ENCODE assay signal across 30 cellular contexts in genomic region chr6:115735610-115736009, GRCh38.
"Had no signal": no experiment of that assay in that cellular context is flagged by ENCODE, and none has a peak within 500 bp of the region (broad histone marks: within the 10 kb centered on the region; RNA-seq: fewer than 3 reads in every experiment).

No MANE protein-coding gene starts in this region.

- H3K36me3 Mint-ChIP-seq: naive B cell; naive thymus-derived CD8-positive, alpha-beta T cell; natural killer cell treated with Interleukin-12 subunit alpha and Interleukin-12 subunit beta and Interleukin-15 and Interleukin-18, amount 100 ng/mL, for 72 hours; stimulated activated effector memory CD8-positive, alpha-beta T cell treated with anti-CD3 and anti-CD28 coated beads, Interleukin-12 subunit alpha, Interleukin-12 subunit beta, amount 100 ng/mL, for 72 hours; stimulated activated naive B cell treated with anti-CD40 and anti-IgM and Interleukin-4, amounts not matched to agents 10 μg/mL and 1 μg/mL and 100 μg/mL, for 72 hours had no signal

- DNase-seq: naive B cell; naive thymus-derived CD8-positive, alpha-beta T cell; nephron progenitor cell; nucleus accumbens; psoas muscle; right cardiac atrium; right lobe of liver; sigmoid colon; small intestine; stimulated activated CD4-positive, alpha-beta T cell treated with anti-CD3 and anti-CD28 coated beads, Interleukin-12 subunit alpha, Interleukin-12 subunit beta, amount 100 ng/mL, for 4 hours; stimulated activated CD4-positive, alpha-beta T cell treated with anti-CD3 and anti-CD28 coated beads, Interleukin-2, amount 100 ng/mL, for 24 hours; stimulated activated CD4-positive, alpha-beta T cell treated with anti-CD3 and anti-CD28 coated beads, Interleukin-2, amount 100 ng/mL, for 48 hours; stimulated activated CD4-positive, alpha-beta T cell treated with anti-CD3 and anti-CD28 coated beads, Interleukin-4, amount 100 ng/mL, for 24 hours; stimulated activated naive B cell treated with anti-CD40 and anti-IgM and Interleukin-4, amounts not matched to agents 10 μg/mL and 1 μg/mL and 100 μg/mL, for 72 hours; stimulated activated naive CD4-positive, alpha-beta T cell treated with Interleukin-2 at 50 U/mL for 16 hours; stomach; thyroid gland; trophoblast cell had no signal

- H3K27me3 Mint-ChIP-seq: naive B cell; natural killer cell treated with Interleukin-12 subunit alpha and Interleukin-12 subunit beta and Interleukin-15 and Interleukin-18, amount 100 ng/mL, for 72 hours; progenitor cell of endocrine pancreas; stimulated activated naive B cell treated with anti-CD40 and anti-IgM and Interleukin-4, amounts not matched to agents 10 μg/mL and 1 μg/mL and 100 μg/mL, for 72 hours; stimulated activated naive CD8-positive, alpha-beta T cell treated with anti-CD3 and anti-CD28 coated beads, Interleukin-15, Interleukin-2, amounts not matched to agents 100 ng/mL and 50 ng/mL, for 24 hours had no signal

- H3K27ac Mint-ChIP-seq: naive B cell; naive thymus-derived CD8-positive, alpha-beta T cell; natural killer cell treated with Interleukin-12 subunit alpha and Interleukin-12 subunit beta and Interleukin-15 and Interleukin-18, amount 100 ng/mL, for 72 hours; nephron progenitor cell; progenitor cell of endocrine pancreas; stimulated activated effector memory CD8-positive, alpha-beta T cell treated with anti-CD3 and anti-CD28 coated beads, Interleukin-12 subunit alpha, Interleukin-12 subunit beta, amount 100 ng/mL, for 72 hours; stimulated activated naive B cell treated with anti-CD40 and anti-IgM and Interleukin-4, amounts not matched to agents 10 μg/mL and 1 μg/mL and 100 μg/mL, for 72 hours; stimulated activated naive CD8-positive, alpha-beta T cell treated with anti-CD3 and anti-CD28 coated beads, Interleukin-15, Interleukin-2, amounts not matched to agents 100 ng/mL and 50 ng/mL, for 24 hours had no signal

- H3K36me3 ChIP-seq: neutrophil, pancreas, right lobe of liver, sigmoid colon, stomach, thoracic aorta, thyroid gland, tibial nerve, upper lobe of left lung, vagina had no signal

- H3K4me1 ChIP-seq: pancreas, psoas muscle, right lobe of liver, sigmoid colon, stomach, thyroid gland, tibial nerve, upper lobe of left lung, vagina had no signal

- H3K27me3 ChIP-seq: neutrophil, pancreas, right lobe of liver, sigmoid colon, stomach, thyroid gland, tibial nerve, upper lobe of left lung, vagina had no signal

- H3K4me1 Mint-ChIP-seq: naive B cell; naive thymus-derived CD8-positive, alpha-beta T cell; nephron progenitor cell; neural crest cell; stimulated activated effector memory CD8-positive, alpha-beta T cell treated with anti-CD3 and anti-CD28 coated beads, Interleukin-12 subunit alpha, Interleukin-12 subunit beta, amount 100 ng/mL, for 72 hours; stimulated activated naive B cell treated with anti-CD40 and anti-IgM and Interleukin-4, amounts not matched to agents 10 μg/mL and 1 μg/mL and 100 μg/mL, for 72 hours had no signal

- H3K27ac ChIP-seq: neutrophil, pancreas, psoas muscle, right lobe of liver, sigmoid colon, stomach, thoracic aorta, thyroid gland, tibial nerve, upper lobe of left lung, vagina had no signal

- FAIRE-seq: pancreas, small intestine, urothelium cell line had no signal

- H3K4me3 ChIP-seq: pancreas, psoas muscle, right lobe of liver, sigmoid colon, stomach, thoracic aorta, thyroid gland, tibial nerve, upper lobe of left lung, vagina had no signal

- H3K9me3 ChIP-seq: neutrophil, pancreas, psoas muscle, right lobe of liver, sigmoid colon, thoracic aorta, thyroid gland, vagina had no signal

- H3K4me3 Mint-ChIP-seq: naive B cell; naive thymus-derived CD8-positive, alpha-beta T cell; natural killer cell treated with Interleukin-12 subunit alpha and Interleukin-12 subunit beta and Interleukin-15 and Interleukin-18, amount 100 ng/mL, for 72 hours; nephron progenitor cell; neural crest cell; stimulated activated effector memory CD8-positive, alpha-beta T cell treated with anti-CD3 and anti-CD28 coated beads, Interleukin-12 subunit alpha, Interleukin-12 subunit beta, amount 100 ng/mL, for 72 hours; stimulated activated naive B cell treated with anti-CD40 and anti-IgM and Interleukin-4, amounts not matched to agents 10 μg/mL and 1 μg/mL and 100 μg/mL, for 72 hours; stimulated activated naive CD8-positive, alpha-beta T cell treated with anti-CD3 and anti-CD28 coated beads, Interleukin-15, Interleukin-2, amounts not matched to agents 100 ng/mL and 50 ng/mL, for 24 hours had no signal

- ATAC-seq: naive thymus-derived CD8-positive, alpha-beta T cell; natural killer cell treated with Interleukin-12 subunit alpha and Interleukin-12 subunit beta and Interleukin-15 and Interleukin-18, amount 100 ng/mL, for 72 hours; pancreas; psoas muscle; right cardiac atrium; right lobe of liver; stimulated activated effector memory CD8-positive, alpha-beta T cell treated with anti-CD3 and anti-CD28 coated beads, Interleukin-12 subunit alpha, Interleukin-12 subunit beta, amount 100 ng/mL, for 72 hours; stimulated activated naive B cell treated with anti-CD40 and anti-IgM and Interleukin-4, amounts not matched to agents 10 μg/mL and 1 μg/mL and 100 μg/mL, for 72 hours had no signal
